In the genomic region with DNA sequence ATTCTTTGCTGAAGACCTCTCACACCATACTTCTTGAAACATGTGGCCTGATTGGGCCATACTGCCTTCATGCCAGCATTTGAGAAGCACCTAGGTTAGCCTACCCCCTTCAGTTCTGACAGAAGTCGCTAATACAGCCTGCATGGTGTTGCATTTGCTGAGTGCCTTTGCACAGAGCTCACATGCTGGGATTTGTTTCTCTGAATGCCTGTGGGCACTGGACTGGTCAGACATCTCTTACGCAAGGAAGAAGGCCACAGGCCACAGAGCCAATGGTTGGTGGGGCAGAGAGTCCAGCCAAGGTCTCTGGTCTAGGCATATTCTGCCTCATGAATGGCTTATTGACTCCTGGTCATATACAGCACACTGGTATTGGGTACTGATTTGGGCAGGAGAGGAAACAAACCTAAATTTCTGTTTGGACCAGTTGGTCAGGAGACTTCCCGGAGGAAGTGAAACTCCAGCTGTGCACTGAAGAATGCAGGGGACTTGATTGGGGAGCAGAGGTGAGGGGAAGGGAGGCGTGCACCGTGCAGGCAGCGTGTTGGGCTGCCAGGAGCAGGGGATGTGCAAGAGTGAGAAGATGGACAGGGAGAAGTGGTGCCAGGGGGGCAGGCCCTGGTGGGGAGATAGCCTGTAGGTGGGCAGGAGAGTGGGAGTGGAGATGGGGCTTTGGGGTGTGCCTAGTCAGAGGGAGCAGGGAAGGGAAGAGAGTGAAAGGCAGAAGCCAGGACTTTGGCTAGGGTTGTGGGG, we compare ENCODE assay signal across 14 cellular contexts. TPM values are rescaled to one million over a fixed set of nuclear protein-coding genes. Genes with fewer than 3 reads are reported as not detected.
A peak's percentile ranks its signal among the peaks of the same experiment; 100 is the strongest.
DNase-seq lines count a peak whose midpoint lies in the region; ATAC-seq and TF ChIP-seq lines count a peak whose summit lies in the region.
"Had no signal": no experiment of that assay in that cellular context is flagged by ENCODE, and none has a peak within 500 bp of the region (broad histone marks: within the 10 kb centered on the region; RNA-seq: fewer than 3 reads in every experiment).

No MANE protein-coding gene starts in this region.

- no peak overlapping the region for H3K27ac ChIP-seq in upper lobe of right lung
- H3K27ac ChIP-seq: sigmoid colon had no signal

- H3K27me3 ChIP-seq in upper lobe of right lung, result no peaks in the 10 kb centered on the region
- H3K27me3 ChIP-seq: sigmoid colon had no signal

- H3K4me3 ChIP-seq in fibroblast of mammary gland (ENCODE audit: control insufficient read depth, low read depth, low read length) (no peak overlapping the region), upper lobe of right lung (no peak overlapping the region)
- H3K4me3 ChIP-seq: mucosa of descending colon, sigmoid colon had no signal

- no peaks in the 10 kb centered on the region for H3K4me1 ChIP-seq in upper lobe of right lung

- intact Hi-C loops in upper lobe of right lung (cut with DNase I), result no loop called here

- H3K27me3 Mint-ChIP-seq in stimulated activated naive CD8-positive, alpha-beta T cell treated with anti-CD3 and anti-CD28 coated beads, Interleukin-15, amount 100 ng/mL, for 72 hours, result no peaks in the 10 kb centered on the region
- H3K27me3 Mint-ChIP-seq: activated CD4-positive, alpha-beta T cell treated with anti-CD3 and anti-CD28 coated beads, Interleukin-2, amount 10 ng/mL, durations not matched to agents 7 days and 5 days; activated naive CD8-positive, alpha-beta T cell treated with anti-CD3 and anti-CD28 coated beads, Interleukin-2, amount 10 ng/mL, durations not matched to agents 7 days and 5 days had no signal

- ATAC-seq in stimulated activated naive CD8-positive, alpha-beta T cell treated with anti-CD3 and anti-CD28 coated beads, Interleukin-15, Interleukin-2, amounts not matched to agents 100 U/mL and 50 U/mL, for 24 hours, result peak; percentile 40
- ATAC-seq in stimulated activated naive CD8-positive, alpha-beta T cell treated with anti-CD3 and anti-CD28 coated beads, Interleukin-15, amount 100 ng/mL, for 72 hours, result no peak
- peak; percentile 83 for ATAC-seq in upper lobe of right lung
- ATAC-seq: mucosa of descending colon had no signal

- TF ChIP-seq POLR2A in erythroblast (IDR thresholded peaks at IDR 0.05; ENCODE audit: low read length), result no peak

- H3K9me3 ChIP-seq in upper lobe of right lung, result no peaks in the 10 kb centered on the region
- H3K9me3 ChIP-seq: mucosa of descending colon, sigmoid colon had no signal

- H3K36me3 ChIP-seq in upper lobe of right lung, result peaks cover 52% of the 10 kb centered on the region

- DNase-seq in stimulated activated naive CD8-positive, alpha-beta T cell treated with anti-CD3 and anti-CD28 coated beads, Interleukin-15, Interleukin-2, amounts not matched to agents 100 U/mL and 50 U/mL, for 24 hours, result no peak
- no peak for DNase-seq in stimulated activated naive CD8-positive, alpha-beta T cell treated with anti-CD3 and anti-CD28 coated beads, Interleukin-15, amount 100 ng/mL, for 72 hours
- DNase-seq in LHCN-M2 (ENCODE audit: low read depth) (peak; percentile 24), fibroblast of mammary gland (ENCODE audit: low read depth) (peak; percentile 26), upper lobe of right lung (no peak), DMS 273 (lab: John Stamatoyannopoulos, UW; ENCODE audit: unreplicated experiment) (no peak), erythroblast (lab: John Stamatoyannopoulos, UW) (no peak)
- no peak for DNase-seq in stimulated activated CD8-positive, alpha-beta memory T cell treated with anti-CD3 and anti-CD28 coated beads, Interleukin-4, amount 100 ng/mL, for 48 hours
- DNase-seq: activated CD4-positive, alpha-beta T cell treated with anti-CD3 and anti-CD28 coated beads, Interleukin-2, amount 10 ng/mL, durations not matched to agents 7 days and 5 days; activated naive CD8-positive, alpha-beta T cell treated with anti-CD3 and anti-CD28 coated beads, Interleukin-2, amount 10 ng/mL, durations not matched to agents 7 days and 5 days; effector memory CD4-positive, alpha-beta T cell; mucosa of descending colon; NCI-H446; sigmoid colon had no signal

- H3K4me1 Mint-ChIP-seq in stimulated activated naive CD8-positive, alpha-beta T cell treated with anti-CD3 and anti-CD28 coated beads, Interleukin-15, amount 100 ng/mL, for 72 hours, result peaks cover 7% of the 10 kb centered on the region

- peak overlapping the region in 1 of 2 donors; percentile 82 for H3K27ac Mint-ChIP-seq in stimulated activated naive CD8-positive, alpha-beta T cell treated with anti-CD3 and anti-CD28 coated beads, Interleukin-15, amount 100 ng/mL, for 72 hours
- H3K27ac Mint-ChIP-seq: activated CD4-positive, alpha-beta T cell treated with anti-CD3 and anti-CD28 coated beads, Interleukin-2, amount 10 ng/mL, durations not matched to agents 7 days and 5 days; activated naive CD8-positive, alpha-beta T cell treated with anti-CD3 and anti-CD28 coated beads, Interleukin-2, amount 10 ng/mL, durations not matched to agents 7 days and 5 days had no signal

- no peak overlapping the region for H3K4me3 Mint-ChIP-seq in stimulated activated naive CD8-positive, alpha-beta T cell treated with anti-CD3 and anti-CD28 coated beads, Interleukin-15, amount 100 ng/mL, for 72 hours
- H3K4me3 Mint-ChIP-seq: activated CD4-positive, alpha-beta T cell treated with anti-CD3 and anti-CD28 coated beads, Interleukin-2, amount 10 ng/mL, durations not matched to agents 7 days and 5 days; activated naive CD8-positive, alpha-beta T cell treated with anti-CD3 and anti-CD28 coated beads, Interleukin-2, amount 10 ng/mL, durations not matched to agents 7 days and 5 days had no signal

- TF ChIP-seq CTCF in fibroblast of mammary gland (conservative IDR thresholded peaks at IDR 0.05; ENCODE audit: control insufficient read depth, insufficient read depth, low read depth, low read length) (no peak), upper lobe of right lung (IDR thresholded peaks at IDR 0.05) (no peak)

- H3K9me3 Mint-ChIP-seq in stimulated activated naive CD8-positive, alpha-beta T cell treated with anti-CD3 and anti-CD28 coated beads, Interleukin-15, amount 100 ng/mL, for 72 hours, result no peaks in the 10 kb centered on the region
- H3K9me3 Mint-ChIP-seq: activated CD4-positive, alpha-beta T cell treated with anti-CD3 and anti-CD28 coated beads, Interleukin-2, amount 10 ng/mL, durations not matched to agents 7 days and 5 days; activated naive CD8-positive, alpha-beta T cell treated with anti-CD3 and anti-CD28 coated beads, Interleukin-2, amount 10 ng/mL, durations not matched to agents 7 days and 5 days had no signal

RNA-seq across cellular contexts. Expression of a gene that starts 18.1 kb away (rescaled TPM):
- total RNA-seq in LHCN-M2 (2014; rRNA removed) (14.1 and 17.2 TPM in 2 replicates), upper lobe of right lung (8.4 TPM)
- 4.2 TPM for polyA plus RNA-seq in LHCN-M2 (2012)

RNA-seq across cellular contexts. Expression of a gene that starts 18.2 kb away (rescaled TPM):
- total RNA-seq in LHCN-M2 (2014; rRNA removed) (15.0 and 18.6 TPM in 2 replicates), upper lobe of right lung (22.1 TPM)
- 9.5 TPM for polyA plus RNA-seq in LHCN-M2 (2012)

Comparison
In these comparisons a context has a peak if more than half of its experiments do, and no peak if none do; other contexts are left out.
1. DNase-seq: peak in LHCN-M2 (single experiment) and fibroblast of mammary gland (single experiment); none in stimulated activated naive CD8-positive, alpha-beta T cell treated with anti-CD3 and anti-CD28 coated beads, Interleukin-15, Interleukin-2, amounts not matched to agents 100 U/mL and 50 U/mL, for 24 hours (single experiment), stimulated activated naive CD8-positive, alpha-beta T cell treated with anti-CD3 and anti-CD28 coated beads, Interleukin-15, amount 100 ng/mL, for 72 hours (0 of 2), upper lobe of right lung (single experiment), stimulated activated CD8-positive, alpha-beta memory T cell treated with anti-CD3 and anti-CD28 coated beads, Interleukin-4, amount 100 ng/mL, for 48 hours (single experiment), DMS 273 (single experiment) and erythroblast (0 of 2).